Comparison of ENCODE assay signal across 8 cellular contexts in the genomic region with DNA sequence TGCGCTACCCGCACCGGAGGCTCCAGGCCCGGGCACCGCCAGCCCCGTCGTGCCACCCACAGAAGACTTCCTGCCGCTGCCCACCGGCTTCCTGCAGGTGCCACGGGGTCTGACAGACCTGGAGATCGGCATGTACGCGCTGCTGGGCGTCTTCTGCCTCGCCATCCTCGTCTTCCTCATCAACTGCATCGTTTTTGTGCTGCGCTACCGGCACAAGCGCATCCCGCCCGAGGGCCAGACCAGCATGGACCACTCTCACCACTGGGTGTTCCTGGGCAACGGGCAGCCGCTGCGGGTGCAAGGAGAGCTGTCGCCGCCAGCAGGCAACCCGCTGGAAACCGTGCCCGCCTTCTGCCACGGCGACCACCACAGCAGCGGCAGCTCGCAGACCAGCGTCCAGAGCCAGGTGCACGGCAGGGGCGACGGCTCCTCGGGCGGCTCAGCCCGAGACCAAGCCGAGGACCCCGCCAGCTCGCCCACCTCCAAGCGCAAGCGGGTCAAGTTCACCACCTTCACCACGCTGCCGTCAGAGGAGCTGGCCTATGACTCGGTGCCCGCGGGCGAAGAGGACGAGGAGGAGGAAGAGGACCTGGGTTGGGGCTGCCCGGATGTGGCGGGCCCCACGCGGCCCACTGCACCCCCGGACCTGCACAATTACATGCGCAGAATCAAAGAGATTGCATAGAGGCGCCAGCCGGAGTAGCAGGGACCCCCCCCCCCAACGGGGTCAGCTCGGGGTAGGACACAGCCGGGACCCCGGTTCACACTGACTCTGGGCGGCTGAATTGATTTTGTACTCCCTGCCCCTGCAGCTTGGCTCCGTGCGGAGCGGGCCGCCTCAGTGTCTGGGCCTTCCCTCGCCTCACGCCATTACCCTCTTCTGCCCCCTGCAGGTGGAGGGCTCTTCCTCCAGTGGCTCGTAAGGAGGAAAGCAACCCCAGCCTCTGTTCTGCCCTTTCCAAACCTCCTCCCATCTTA. TPM values are rescaled to one million over a fixed set of nuclear protein-coding genes. Genes with fewer than 3 reads are reported as not detected.
DNase-seq lines count a peak whose midpoint lies in the region; ATAC-seq and TF ChIP-seq lines count a peak whose summit lies in the region.

No MANE protein-coding gene starts in this region.

- H3K36me3 Mint-ChIP-seq in activated CD4-positive, alpha-beta T cell treated with anti-CD3 and anti-CD28 coated beads, Interleukin-2, amount 10 ng/mL, durations not matched to agents 7 days and 5 days (ENCODE audit: low read depth): no peaks in the 10 kb centered on the region

- TF ChIP-seq CTCF in GM20000 (IDR thresholded peaks at IDR 0.05; ENCODE audit: extremely low read depth, missing control alignments) (peak; percentile 70), lower lobe of right lung (IDR thresholded peaks at IDR 0.05) (peak; percentile 85)

- no peaks in the 10 kb centered on the region for H3K9me3 Mint-ChIP-seq in activated CD4-positive, alpha-beta T cell treated with anti-CD3 and anti-CD28 coated beads, Interleukin-2, amount 10 ng/mL, durations not matched to agents 7 days and 5 days

- ATAC-seq in lower lobe of right lung (peak; percentile 92 to 95), GM18858 (IDR thresholded peaks at IDR 0.05; ENCODE audit: unreplicated experiment) (no peak)

- CTCF ChIA-PET in activated CD4-positive, alpha-beta T cell treated with anti-CD3 and anti-CD28 coated beads, Interleukin-2, amount 10 ng/mL, durations not matched to agents 7 days and 5 days (lab: Charles Lee): interaction anchor here (0.6 to 1.5 kb wide), 10 partner anchors 10 to 481 kb away, joined by 3 to 5 read pairs (median 3); no protein-coding TSS in a partner anchor

- no peaks in the 10 kb centered on the region for H3K9me3 ChIP-seq in lower lobe of right lung

- POLR2A ChIA-PET in activated CD4-positive, alpha-beta T cell treated with anti-CD3 and anti-CD28 coated beads, Interleukin-2, amount 10 ng/mL, durations not matched to agents 7 days and 5 days (lab: Charles Lee): no interaction called here

- no peak overlapping the region for H3K4me3 Mint-ChIP-seq in activated CD4-positive, alpha-beta T cell treated with anti-CD3 and anti-CD28 coated beads, Interleukin-2, amount 10 ng/mL, durations not matched to agents 7 days and 5 days

- peak overlapping the region; percentile 48 for H3K4me3 ChIP-seq in lower lobe of right lung

- no peak overlapping the region for H3K27ac ChIP-seq in lower lobe of right lung

- H3K27me3 ChIP-seq in lower lobe of right lung (ENCODE audit: low read depth): peaks cover 68% of the 10 kb centered on the region

- no peaks in the 10 kb centered on the region for H3K36me3 ChIP-seq in lower lobe of right lung

- peaks cover 12% of the 10 kb centered on the region for H3K4me1 ChIP-seq in lower lobe of right lung

- DNase-seq in AML-193 (lab: John Stamatoyannopoulos, UW): peak; percentile 69 to 80
- DNase-seq in GM20000 (ENCODE audit: low spot score): peak; percentile 86
- DNase-seq in NCI-H1694 treated with DMSO at 0.1 percent for 48 hours (lab: John Stamatoyannopoulos, UW): peak; percentile 78
- peak; percentile 85 for DNase-seq in activated CD4-positive, alpha-beta T cell treated with anti-CD3 and anti-CD28 coated beads, Interleukin-2, amount 10 ng/mL, durations not matched to agents 7 days and 5 days
- peak; percentile 60 for DNase-seq in dedifferentiated amniotic fluid mesenchymal stem cell (ENCODE audit: extremely low spot score)
- DNase-seq in lower lobe of right lung: peak; percentile 84
- peak; percentile 43 to 70 (median 58) for DNase-seq in stimulated activated CD4-positive, alpha-beta T cell treated with anti-CD3 and anti-CD28 coated beads, TNF-alpha, amount 100 ng/mL, for 1 hour (ENCODE audit: low read depth in 3 of 3, low spot score in 1 of 3)

- H3K27me3 Mint-ChIP-seq in activated CD4-positive, alpha-beta T cell treated with anti-CD3 and anti-CD28 coated beads, Interleukin-2, amount 10 ng/mL, durations not matched to agents 7 days and 5 days: peaks cover 19% of the 10 kb centered on the region

- no peak overlapping the region for H3K27ac Mint-ChIP-seq in activated CD4-positive, alpha-beta T cell treated with anti-CD3 and anti-CD28 coated beads, Interleukin-2, amount 10 ng/mL, durations not matched to agents 7 days and 5 days

- peaks cover 3% of the 10 kb centered on the region for H3K4me1 Mint-ChIP-seq in activated CD4-positive, alpha-beta T cell treated with anti-CD3 and anti-CD28 coated beads, Interleukin-2, amount 10 ng/mL, durations not matched to agents 7 days and 5 days

- intact Hi-C loops in lower lobe of right lung (cut with DNase I): no loop called here

RNA-seq across cellular contexts. Expression of gene TMEM132E, which starts 58.5 kb away (rescaled TPM):
- total RNA-seq in activated CD4-positive, alpha-beta T cell treated with anti-CD3 and anti-CD28 coated beads, Interleukin-2, amount 10 ng/mL, durations not matched to agents 7 days and 5 days: not detected
- 0.53 TPM for total RNA-seq in lower lobe of right lung
